Comparison of ENCODE assay signal across 10 cellular contexts in genomic region chr7:17696422-17696821, GRCh38.
DNase-seq lines count a peak whose midpoint lies in the region; ATAC-seq, FAIRE-seq and TF ChIP-seq lines count a peak whose summit lies in the region.
"Had no signal": no experiment of that assay in that cellular context is flagged by ENCODE, and none has a peak within 500 bp of the region (broad histone marks: within the 10 kb centered on the region; RNA-seq: fewer than 3 reads in every experiment).

No MANE protein-coding gene starts in this region.

- no peak for TF ChIP-seq POLR2A in H54 (IDR thresholded peaks at IDR 0.05; ENCODE audit: low read depth, low read length)

- DNase-seq in H54 (ENCODE audit: insufficient read length, low spot score) (no peak), RPMI7951 (ENCODE audit: low read depth) (peak; percentile 95), fibroblast of the aortic adventitia (ENCODE audit: low read depth) (peak; percentile 95), psoas muscle (peak; percentile 83 to 84), small intestine (no peak)
- DNase-seq in activated CD4-positive, alpha-beta T cell treated with anti-CD3 and anti-CD28 coated beads, Interleukin-2, amount 10 ng/mL, durations not matched to agents 24 days and 14 days, result no peak
- no peak for DNase-seq in activated effector memory CD4-positive, alpha-beta T cell treated with Interleukin-2 at 50 U/mL for 16 hours
- DNase-seq: activated CD4-positive, alpha-beta T cell treated with anti-CD3 and anti-CD28 coated beads, Interleukin-2, amount 50 U/mL, for 1 hour; NCI-H187 had no signal

- H3K4me3 ChIP-seq in fibroblast of the aortic adventitia (ENCODE audit: low read depth, low read length) (no peak overlapping the region), psoas muscle (no peak overlapping the region), small intestine (ENCODE audit: low read depth in 1 of 2, low read length in 2 of 2) (no peak overlapping the region)

- no peaks in the 10 kb centered on the region for H3K27me3 Mint-ChIP-seq in activated CD4-positive, alpha-beta T cell treated with anti-CD3 and anti-CD28 coated beads, Interleukin-2, amount 10 ng/mL, durations not matched to agents 24 days and 14 days

- H3K4me3 Mint-ChIP-seq in activated CD4-positive, alpha-beta T cell treated with anti-CD3 and anti-CD28 coated beads, Interleukin-2, amount 10 ng/mL, durations not matched to agents 24 days and 14 days, result no peak overlapping the region

- H3K27ac ChIP-seq in psoas muscle, result no peak overlapping the region
- H3K27ac ChIP-seq in small intestine (ENCODE audit: low read depth in 1 of 2, low read length in 1 of 2), result no peak overlapping the region

- H3K4me1 Mint-ChIP-seq in activated CD4-positive, alpha-beta T cell treated with anti-CD3 and anti-CD28 coated beads, Interleukin-2, amount 10 ng/mL, durations not matched to agents 24 days and 14 days, result no peaks in the 10 kb centered on the region

- no peaks in the 10 kb centered on the region for H3K36me3 Mint-ChIP-seq in activated CD4-positive, alpha-beta T cell treated with anti-CD3 and anti-CD28 coated beads, Interleukin-2, amount 10 ng/mL, durations not matched to agents 24 days and 14 days (ENCODE audit: low read depth)

- intact Hi-C loops in psoas muscle (cut with DNase I), result no loop called here
- intact Hi-C loops in activated CD4-positive, alpha-beta T cell treated with anti-CD3 and anti-CD28 coated beads, Interleukin-2, amount 10 ng/mL, durations not matched to agents 24 days and 14 days (cut with micrococcal nuclease), result no loop called here

- no peak overlapping the region for H3K27ac Mint-ChIP-seq in activated CD4-positive, alpha-beta T cell treated with anti-CD3 and anti-CD28 coated beads, Interleukin-2, amount 10 ng/mL, durations not matched to agents 24 days and 14 days

- peaks cover 19% of the 10 kb centered on the region for H3K9me3 Mint-ChIP-seq in activated CD4-positive, alpha-beta T cell treated with anti-CD3 and anti-CD28 coated beads, Interleukin-2, amount 10 ng/mL, durations not matched to agents 24 days and 14 days

- H3K4me1 ChIP-seq in psoas muscle (no peaks in the 10 kb centered on the region), small intestine (ENCODE audit: control insufficient read depth in 2 of 2, insufficient read depth in 1 of 2, low read depth in 1 of 2, low read length in 1 of 2) (no peaks in the 10 kb centered on the region)

- no peak for TF ChIP-seq CTCF in fibroblast of the aortic adventitia (IDR thresholded peaks at IDR 0.05; ENCODE audit: insufficient read depth, low read length)
- TF ChIP-seq CTCF in psoas muscle (IDR thresholded peaks at IDR 0.05), result no peak

- H3K9me3 ChIP-seq in psoas muscle, result peaks cover 14% of the 10 kb centered on the region
- H3K9me3 ChIP-seq in small intestine (ENCODE audit: control insufficient read depth, low read depth), result no peaks in the 10 kb centered on the region

- peak in 2 of 4 donors; percentile 50 to 59 for ATAC-seq in psoas muscle
- no peak for ATAC-seq in HG03135 (IDR thresholded peaks at IDR 0.05; ENCODE audit: unreplicated experiment)

- H3K27me3 ChIP-seq in psoas muscle (ENCODE audit: insufficient read depth in 3 of 3, low read length in 2 of 3) (peaks cover 0 to 4% (median 1%) of the 10 kb centered on the region in 3 donors), small intestine (ENCODE audit: control insufficient read depth in 2 of 2, insufficient read depth in 2 of 2, low read length in 2 of 2) (no peaks in the 10 kb centered on the region)

- FAIRE-seq in H54 (lab: Jason Lieb, UNC) (peak; percentile 60), small intestine (lab: Jason Lieb, UNC) (no peak)

- WGBS in psoas muscle, 3 donors, result 56 to 61% (median 57%) methylated on average over 6 of the region's 6 CpGs
- 57 to 72% (median 68%) methylated on average over 6 of the region's 6 CpGs for WGBS in small intestine, 3 donors

- H3K36me3 ChIP-seq in psoas muscle (ENCODE audit: insufficient read depth in 1 of 2, low read depth in 1 of 2) (no peaks in the 10 kb centered on the region), small intestine (ENCODE audit: control insufficient read depth in 2 of 2, insufficient read depth in 2 of 2, low read length in 2 of 2) (no peaks in the 10 kb centered on the region)

Comparison
In these comparisons a context has a peak if more than half of its experiments do, and no peak if none do; other contexts are left out.
1. DNase-seq: peak in RPMI7951 (single experiment), fibroblast of the aortic adventitia (single experiment) and psoas muscle (2 of 2); none in H54 (single experiment), small intestine (single experiment), activated CD4-positive, alpha-beta T cell treated with anti-CD3 and anti-CD28 coated beads, Interleukin-2, amount 10 ng/mL, durations not matched to agents 24 days and 14 days (single experiment) and activated effector memory CD4-positive, alpha-beta T cell treated with Interleukin-2 at 50 U/mL for 16 hours (single experiment).